22 cellular contexts compared by ENCODE assay signal in genomic region chr13:42984691-42985090, GRCh38. TPM values are rescaled to one million over a fixed set of nuclear protein-coding genes. Genes with fewer than 3 reads are reported as not detected.
A peak's percentile ranks its signal among the peaks of the same experiment; 100 is the strongest.
DNase-seq lines count a peak whose midpoint lies in the region; ATAC-seq and TF ChIP-seq lines count a peak whose summit lies in the region.
"Had no signal": no experiment of that assay in that cellular context is flagged by ENCODE, and none has a peak within 500 bp of the region (broad histone marks: within the 10 kb centered on the region; RNA-seq: fewer than 3 reads in every experiment).

No MANE protein-coding gene starts in this region.

- ATAC-seq in natural killer cell treated with Interleukin-12 subunit alpha and Interleukin-12 subunit beta and Interleukin-15 and Interleukin-18, amount 100 ng/mL, for 72 hours, result no peak
- no peak for ATAC-seq in natural killer cell
- peak; percentile 47 for ATAC-seq in HG02938 (IDR thresholded peaks at IDR 0.05; ENCODE audit: unreplicated experiment)
- ATAC-seq: SK-N-SH treated with all-trans-retinoic acid at 6 μM for 48 hours had no signal

- peaks cover 25% of the 10 kb centered on the region for H3K79me1 ChIP-seq in trophoblast cell (ENCODE audit: low read length)

- H3K14ac ChIP-seq in trophoblast cell (ENCODE audit: low read length), result no peak overlapping the region

- H3K79me2 ChIP-seq in hepatocyte (peaks cover 17% of the 10 kb centered on the region), trophoblast cell (ENCODE audit: control insufficient read depth, insufficient read depth, low read length, poor library complexity) (peaks cover 2% of the 10 kb centered on the region)

- H4K12ac ChIP-seq in trophoblast cell (ENCODE audit: low read depth, low read length), result no peak overlapping the region

- peak overlapping the region; percentile 89 for H3K27ac ChIP-seq in hepatocyte
- no peak overlapping the region for H3K27ac ChIP-seq in trophoblast cell (ENCODE audit: low read depth, low read length)
- H3K27ac ChIP-seq: HL-60, WERI-Rb-1 had no signal

- H3K18ac ChIP-seq in trophoblast cell (ENCODE audit: low read length), result no peak overlapping the region

- no peak overlapping the region for H4K91ac ChIP-seq in trophoblast cell (ENCODE audit: low read depth, low read length)

- H3K27me3 ChIP-seq in hepatocyte (no peaks in the 10 kb centered on the region), trophoblast cell (ENCODE audit: insufficient read depth, low read length) (no peaks in the 10 kb centered on the region)
- H3K27me3 ChIP-seq: tibial nerve had no signal

- peaks cover 17% of the 10 kb centered on the region for H3K36me3 Mint-ChIP-seq in natural killer cell treated with Interleukin-12 subunit alpha and Interleukin-12 subunit beta and Interleukin-15 and Interleukin-18, amount 100 ng/mL, for 72 hours
- no peaks in the 10 kb centered on the region for H3K36me3 Mint-ChIP-seq in natural killer cell

- no peak overlapping the region for H2BK12ac ChIP-seq in trophoblast cell (ENCODE audit: low read length)

- DNase-seq in natural killer cell treated with Interleukin-12 subunit alpha and Interleukin-12 subunit beta and Interleukin-15 and Interleukin-18, amount 100 ng/mL, for 72 hours (ENCODE audit: low spot score), result no peak
- DNase-seq in natural killer cell, result no peak
- no peak for DNase-seq in hepatocyte (ENCODE audit: low spot score)
- DNase-seq in trophoblast cell, result no peak
- no peak for DNase-seq in COLO668 (lab: John Stamatoyannopoulos, UW; ENCODE audit: unreplicated experiment)
- no peak for DNase-seq in anterior cingulate cortex (lab: John Stamatoyannopoulos, UW)
- DNase-seq in NCI-H82 (lab: John Stamatoyannopoulos, UW), result no peak
- DNase-seq: activated CD8-positive, alpha-beta memory T cell treated with anti-CD3 and anti-CD28 coated beads, Interleukin-2, amount 50 U/mL, for 48 hours; EL; NCI-H1417; NCI-H2171; NCI-H526; occipital lobe; stimulated activated naive CD4-positive, alpha-beta T cell treated with Interleukin-2 at 50 U/mL for 16 hours; WERI-Rb-1 had no signal

- no peak overlapping the region for H3K23ac ChIP-seq in trophoblast cell (ENCODE audit: low read length)

- H4K20me1 ChIP-seq in hepatocyte (ENCODE audit: insufficient read depth, poor library complexity, severe bottlenecking), result no peaks in the 10 kb centered on the region

- H3K4me3 ChIP-seq in hepatocyte (no peak overlapping the region), trophoblast cell (ENCODE audit: low read depth, low read length) (no peak overlapping the region)
- H3K4me3 ChIP-seq: lung, smooth muscle cell, tibial nerve had no signal

- H2AK5ac ChIP-seq in trophoblast cell (ENCODE audit: low read length), result no peak overlapping the region

- no peak overlapping the region for H4K8ac ChIP-seq in trophoblast cell (ENCODE audit: low read depth, low read length)

- H3K4me1 Mint-ChIP-seq in natural killer cell treated with Interleukin-12 subunit alpha and Interleukin-12 subunit beta and Interleukin-15 and Interleukin-18, amount 100 ng/mL, for 72 hours (ENCODE audit: low read depth in 2 of 2), result peaks cover 30 to 41% of the 10 kb centered on the region in 2 donors
- peaks cover 24 to 31% of the 10 kb centered on the region in 2 donors for H3K4me1 Mint-ChIP-seq in natural killer cell

- no peaks in the 10 kb centered on the region for H3K9me2 ChIP-seq in hepatocyte (replicated peaks; ENCODE audit: insufficient read depth)

- no peak overlapping the region for H3K27ac Mint-ChIP-seq in natural killer cell treated with Interleukin-12 subunit alpha and Interleukin-12 subunit beta and Interleukin-15 and Interleukin-18, amount 100 ng/mL, for 72 hours
- H3K27ac Mint-ChIP-seq in natural killer cell, result no peak overlapping the region

- no peak overlapping the region for H3K4ac ChIP-seq in trophoblast cell (ENCODE audit: low read depth, low read length)

- no peak overlapping the region for H2BK5ac ChIP-seq in trophoblast cell (ENCODE audit: low read depth, low read length, poor library complexity)

- H3K27me3 Mint-ChIP-seq in natural killer cell treated with Interleukin-12 subunit alpha and Interleukin-12 subunit beta and Interleukin-15 and Interleukin-18, amount 100 ng/mL, for 72 hours, result no peaks in the 10 kb centered on the region
- H3K27me3 Mint-ChIP-seq in natural killer cell (ENCODE audit: low read depth in 2 of 2), result no peaks in the 10 kb centered on the region

- H3K4me2 ChIP-seq in hepatocyte, result no peak overlapping the region
- no peak overlapping the region for H3K4me2 ChIP-seq in trophoblast cell (ENCODE audit: low read length)
- H3K4me2 ChIP-seq: smooth muscle cell had no signal

- H3K4me1 ChIP-seq in hepatocyte (ENCODE audit: insufficient read depth) (peaks cover 28% of the 10 kb centered on the region), trophoblast cell (ENCODE audit: control insufficient read depth in 1 of 2, insufficient read depth in 2 of 2, low read length in 2 of 2) (peaks cover 5 to 17% of the 10 kb centered on the region in 2 experiments)

- no peaks in the 10 kb centered on the region for H3K36me3 ChIP-seq in hepatocyte (replicated peaks; ENCODE audit: insufficient read depth, low read depth)
- H3K36me3 ChIP-seq in trophoblast cell (ENCODE audit: control insufficient read depth in 1 of 2, insufficient read depth in 2 of 2, low read length in 2 of 2), result no peaks in the 10 kb centered on the region
- H3K36me3 ChIP-seq: tibial nerve, WERI-Rb-1 had no signal

- 81% methylated on average over 1 of the region's 1 CpG for WGBS in hepatocyte (ENCODE audit: low lambda C conversion rate, missing lambda C conversion rate)
- no CpG with 5 or more reads among the region's 1 CpG for WGBS in trophoblast cell (ENCODE audit: extremely low coverage, insufficient coverage, insufficient read length)

- no peak overlapping the region for H2AFZ ChIP-seq in hepatocyte
- no peak overlapping the region for H2AFZ ChIP-seq in trophoblast cell (ENCODE audit: insufficient read depth, low read length, poor library complexity)

- H3K4me3 Mint-ChIP-seq in natural killer cell treated with Interleukin-12 subunit alpha and Interleukin-12 subunit beta and Interleukin-15 and Interleukin-18, amount 100 ng/mL, for 72 hours, result peak overlapping the region; percentile 16
- no peak overlapping the region for H3K4me3 Mint-ChIP-seq in natural killer cell

- no peak overlapping the region for H3K9ac ChIP-seq in trophoblast cell (ENCODE audit: low read length)

- H3K9me3 ChIP-seq in hepatocyte (ENCODE audit: low read depth) (no peaks in the 10 kb centered on the region), trophoblast cell (ENCODE audit: insufficient read depth, low read depth, low read length) (no peaks in the 10 kb centered on the region)
- H3K9me3 ChIP-seq: tibial nerve had no signal

- H2BK120ac ChIP-seq in trophoblast cell (ENCODE audit: insufficient read depth, low read length, poor library complexity), result no peak overlapping the region

- intact Hi-C loops in natural killer cell (cut with micrococcal nuclease), result no loop called here

- TF ChIP-seq CTCF in natural killer cell (IDR thresholded peaks at IDR 0.05) (no peak), hepatocyte (IDR thresholded peaks at IDR 0.05; ENCODE audit: poor library complexity) (no peak)

- H3K9me3 Mint-ChIP-seq in natural killer cell treated with Interleukin-12 subunit alpha and Interleukin-12 subunit beta and Interleukin-15 and Interleukin-18, amount 100 ng/mL, for 72 hours, result peaks cover 3% of the 10 kb centered on the region
- no peaks in the 10 kb centered on the region for H3K9me3 Mint-ChIP-seq in natural killer cell

RNA-seq across cellular contexts. Expression of gene EPSTI1, which starts 7.3 kb away (rescaled TPM):
- 10 to 100 TPM; 29.6 to 37.9 TPM for total RNA-seq in natural killer cell treated with Interleukin-12 subunit alpha and Interleukin-12 subunit beta and Interleukin-15 and Interleukin-18, amount 100 ng/mL, for 72 hours
- total RNA-seq in natural killer cell, result 10 to 100 TPM; 23.4 to 57.4 (median 34.4) TPM
- total RNA-seq in hepatocyte, result 22.2 and 24.5 TPM in 2 replicates
- 27.7 and 31.0 TPM in 2 replicates for polyA plus RNA-seq in hepatocyte
- polyA plus RNA-seq in trophoblast cell (2013), result 20.9 and 23.0 TPM in 2 replicates
- total RNA-seq: HepG2 had no signal

RNA-seq across cellular contexts. Expression of gene DNAJC15, which starts 38.7 kb away (rescaled TPM):
- total RNA-seq in natural killer cell treated with Interleukin-12 subunit alpha and Interleukin-12 subunit beta and Interleukin-15 and Interleukin-18, amount 100 ng/mL, for 72 hours, result 10 to 100 TPM; 17.6 to 21.0 TPM
- total RNA-seq in natural killer cell (1 to 10 TPM; 7.7 to 10.0 (median 8.3) TPM), hepatocyte (3.5 and 4.3 TPM in 2 replicates)
- 10.6 and 12.4 TPM in 2 replicates for polyA plus RNA-seq in hepatocyte
- polyA plus RNA-seq in trophoblast cell (2013), result 13.2 and 13.3 TPM in 2 replicates
